ENCODE assay signal across 23 cellular contexts in genomic region chr3:172195393-172195754, GRCh38.
DNase-seq lines count a peak whose midpoint lies in the region; ATAC-seq, FAIRE-seq and TF ChIP-seq lines count a peak whose summit lies in the region.
"Had no signal": no experiment of that assay in that cellular context is flagged by ENCODE, and none has a peak within 500 bp of the region (broad histone marks: within the 10 kb centered on the region; RNA-seq: fewer than 3 reads in every experiment).

No MANE protein-coding gene starts in this region.

- CTCF ChIA-PET in HepG2 (lab: Yijun Ruan, JAX; ENCODE audit: low intra/inter-chr PET ratio, low total read pairs): no interaction called here

- intact Hi-C loops in HepG2 (cut with micrococcal nuclease; ENCODE audit: unreplicated experiment): no loop called here
- intact Hi-C loops in right lobe of liver (cut with DNase I): no loop called here

- no TSS peak for BruUV-seq in HepG2 (replicated peaks; lab: Mats Ljungman, UMichigan)

- no peaks in the 10 kb centered on the region for H3K27me3 Mint-ChIP-seq in chondrocyte (ENCODE audit: low read depth)
- no peaks in the 10 kb centered on the region for H3K27me3 Mint-ChIP-seq in nephron (ENCODE audit: low read depth)
- H3K27me3 Mint-ChIP-seq: activated CD8-positive, alpha-beta T cell treated with anti-CD3 and anti-CD28 coated beads for 36 hours; stimulated activated memory B cell treated with anti-CD40 and anti-IgM and Interleukin-4, amounts not matched to agents 10 μg/mL and 1 μg/mL and 100 μg/mL, for 72 hours had no signal

- H3K36me3 Mint-ChIP-seq in chondrocyte (ENCODE audit: low read depth) (peaks cover 3% of the 10 kb centered on the region), nephron (ENCODE audit: low read depth) (peaks cover 12% of the 10 kb centered on the region)
- H3K36me3 Mint-ChIP-seq: stimulated activated memory B cell treated with anti-CD40 and anti-IgM and Interleukin-4, amounts not matched to agents 10 μg/mL and 1 μg/mL and 100 μg/mL, for 72 hours had no signal

- in situ Hi-C loops in HepG2 (cut with HindIII; ENCODE audit: extremely low pct_ligation_motif_present, low pct_unique_long_range_greater_than_20kb): no loop called here

- no peaks in the 10 kb centered on the region for H3K9me3 Mint-ChIP-seq in chondrocyte (ENCODE audit: low read depth)
- no peaks in the 10 kb centered on the region for H3K9me3 Mint-ChIP-seq in nephron
- H3K9me3 Mint-ChIP-seq: activated CD8-positive, alpha-beta T cell treated with anti-CD3 and anti-CD28 coated beads for 36 hours; stimulated activated memory B cell treated with anti-CD40 and anti-IgM and Interleukin-4, amounts not matched to agents 10 μg/mL and 1 μg/mL and 100 μg/mL, for 72 hours had no signal

- H3K27ac ChIP-seq in HepG2 (ENCODE audit: extremely low read length, insufficient read depth, low read length) (peak overlapping the region; percentile 13), right lobe of liver (no peak overlapping the region)
- H3K27ac ChIP-seq: esophagus squamous epithelium had no signal

- no peak for FAIRE-seq in HepG2 (lab: Jason Lieb, UNC)
- FAIRE-seq: colon, frontal cortex, islet of Langerhans, RCC 7860, urothelium cell line had no signal

- H3K4me3 Mint-ChIP-seq in chondrocyte (ENCODE audit: unreplicated experiment): no peak overlapping the region
- H3K4me3 Mint-ChIP-seq in nephron: no peak overlapping the region
- H3K4me3 Mint-ChIP-seq: activated CD8-positive, alpha-beta T cell treated with anti-CD3 and anti-CD28 coated beads for 36 hours; H9; stimulated activated memory B cell treated with anti-CD40 and anti-IgM and Interleukin-4, amounts not matched to agents 10 μg/mL and 1 μg/mL and 100 μg/mL, for 72 hours had no signal

- H4K20me1 ChIP-seq in HepG2 (ENCODE audit: insufficient read depth, low read length): peaks cover 92% of the 10 kb centered on the region

- POLR2A ChIA-PET in HepG2 (lab: Yijun Ruan, JAX): interaction anchor here (1.2 kb wide), 1 partner anchor 55 kb away, joined by 4 read pairs; no protein-coding TSS in a partner anchor

- ATAC-seq in HepG2 (no peak), right lobe of liver (no peak)
- ATAC-seq: activated CD8-positive, alpha-beta T cell treated with anti-CD3 and anti-CD28 coated beads for 36 hours; stimulated activated memory B cell treated with anti-CD40 and anti-IgM and Interleukin-4, amounts not matched to agents 10 μg/mL and 1 μg/mL and 100 μg/mL, for 72 hours had no signal

- H3K27me3 ChIP-seq in HepG2 (ENCODE audit: control insufficient read depth in 1 of 2, insufficient read depth in 2 of 2, low read length in 2 of 2) (no peaks in the 10 kb centered on the region), right lobe of liver (no peaks in the 10 kb centered on the region)
- H3K27me3 ChIP-seq: esophagus squamous epithelium had no signal

- no peak overlapping the region for H3K9ac ChIP-seq in HepG2 (ENCODE audit: insufficient read depth, low read depth, low read length)

- no peak for TF ChIP-seq EP300 in HepG2 (IDR thresholded peaks at IDR 0.05; ENCODE audit: low read depth in 2 of 2, low read length in 2 of 2)
- TF ChIP-seq EP300 in HepG2 (CRISPR knock-in tag; IDR thresholded peaks at IDR 0.05; ENCODE audit: borderline replicate concordance): no peak

- no peak overlapping the region for H3K4me2 ChIP-seq in HepG2 (ENCODE audit: low read depth, low read length)

- DNase-seq in HepG2 (ENCODE audit: low spot score): no peak
- DNase-seq in right lobe of liver: no peak
- no peak for DNase-seq in chondrocyte (ENCODE audit: low spot score)
- no peak for DNase-seq in EL
- no peak for DNase-seq in HPDE6-E6E7 (ENCODE audit: extremely low spot score)
- DNase-seq in DMS114 treated with DMSO at 0.1 percent for 48 hours (lab: John Stamatoyannopoulos, UW; ENCODE audit: unreplicated experiment): no peak
- DNase-seq in NCI-H187 (lab: John Stamatoyannopoulos, UW): no peak
- DNase-seq: activated CD8-positive, alpha-beta T cell treated with anti-CD3 and anti-CD28 coated beads for 36 hours; activated effector memory CD4-positive, alpha-beta T cell treated with Interleukin-2 at 50 U/mL for 16 hours; activated T-cell treated with anti-CD3 and anti-CD28 coated beads for 4 hours; effector memory CD4-positive, alpha-beta T cell; esophagus squamous epithelium; H9; hypothalamus; occipital lobe; stimulated activated CD4-positive, alpha-beta T cell treated with anti-CD3 and anti-CD28 coated beads, Interleukin-4, amount 100 ng/mL, for 1 hour had no signal

- H3K4me3 ChIP-seq in HepG2 (replicated peaks in 1 of 3; ENCODE audit: insufficient read depth in 1 of 3, low read depth in 2 of 3, low read length in 3 of 3) (no peak overlapping the region), right lobe of liver (no peak overlapping the region)
- H3K4me3 ChIP-seq: esophagus squamous epithelium had no signal

- H2AFZ ChIP-seq in HepG2 (ENCODE audit: low read length): no peak overlapping the region

- no peaks in the 10 kb centered on the region for H3K9me3 ChIP-seq in HepG2 (ENCODE audit: low read length)
- H3K9me3 ChIP-seq in right lobe of liver: no peaks in the 10 kb centered on the region
- H3K9me3 ChIP-seq: esophagus squamous epithelium had no signal

- no peak for TF ChIP-seq RAD21 in HepG2 (CRISPR knock-in tag; IDR thresholded peaks at IDR 0.05)

- WGBS in HepG2 (ENCODE audit: low lambda C conversion rate): 77% methylated on average over 1 of the region's 1 CpG
- WGBS in right lobe of liver (ENCODE audit: insufficient coverage, low coverage, low lambda C conversion rate, missing lambda C conversion rate): 8% methylated on average over 1 of the region's 1 CpG

- H3K36me3 ChIP-seq in HepG2 (replicated peaks in 1 of 2; ENCODE audit: control insufficient read depth in 1 of 2, insufficient read depth in 2 of 2, low read length in 2 of 2): peaks cover 7 to 34% of the 10 kb centered on the region in 2 experiments
- no peaks in the 10 kb centered on the region for H3K36me3 ChIP-seq in right lobe of liver
- H3K36me3 ChIP-seq: esophagus squamous epithelium had no signal

- no peak for TF ChIP-seq CTCF in HepG2 (CRISPR knock-in tag; IDR thresholded peaks at IDR 0.05)
- no peak for TF ChIP-seq CTCF in right lobe of liver (IDR thresholded peaks at IDR 0.05)
- no peak for TF ChIP-seq CTCF in chondrocyte (IDR thresholded peaks at IDR 0.05)
- no peak for TF ChIP-seq CTCF in nephron (IDR thresholded peaks at IDR 0.05; ENCODE audit: unreplicated experiment in 3 of 3)

- TF ChIP-seq POLR2A in HepG2 (IDR thresholded peaks at IDR 0.05; ENCODE audit: insufficient read depth in 1 of 2, low read depth in 2 of 2, low read length in 2 of 2): no peak
- no peak for TF ChIP-seq POLR2A in right lobe of liver (IDR thresholded peaks at IDR 0.05)

- H3K4me1 ChIP-seq in HepG2 (ENCODE audit: insufficient read depth, low read length) (peaks cover 78% of the 10 kb centered on the region), right lobe of liver (peaks cover 0 to 33% (median 10%) of the 10 kb centered on the region in 4 donors)

- H3K79me2 ChIP-seq in HepG2 (ENCODE audit: insufficient read depth, low read length): peaks cover 90% of the 10 kb centered on the region

- H3K4me1 Mint-ChIP-seq in chondrocyte (ENCODE audit: low read depth) (peaks cover 67% of the 10 kb centered on the region), nephron (peaks cover 43% of the 10 kb centered on the region)
- H3K4me1 Mint-ChIP-seq: stimulated activated memory B cell treated with anti-CD40 and anti-IgM and Interleukin-4, amounts not matched to agents 10 μg/mL and 1 μg/mL and 100 μg/mL, for 72 hours had no signal

- H3K27ac Mint-ChIP-seq in chondrocyte (ENCODE audit: unreplicated experiment): peak overlapping the region; percentile 75
- peak overlapping the region; percentile 36 to 66 (median 55) for H3K27ac Mint-ChIP-seq in nephron
- H3K27ac Mint-ChIP-seq: activated CD8-positive, alpha-beta T cell treated with anti-CD3 and anti-CD28 coated beads for 36 hours; H9; stimulated activated memory B cell treated with anti-CD40 and anti-IgM and Interleukin-4, amounts not matched to agents 10 μg/mL and 1 μg/mL and 100 μg/mL, for 72 hours had no signal

TF ChIP-seq in HepG2, 621 proteins besides CTCF, POLR2A, EP300 and RAD21:
- no peak for TF ChIP-seq ZNF484 (CRISPR knock-in tag; IDR thresholded peaks at IDR 0.05; ENCODE audit: borderline replicate concordance, low read depth)
- peak; percentile 58 for TF ChIP-seq AGO2 (optimal IDR thresholded peaks at IDR 0.05; ENCODE audit: low read depth, low read length)
- TF ChIP-seq RBM22 (optimal IDR thresholded peaks at IDR 0.05; ENCODE audit: low read length): peak; percentile 97
